Comparison of ENCODE assay signal across 16 cellular contexts in genomic region chr5:78793907-78794687, GRCh38.
"Had no signal": no experiment of that assay in that cellular context is flagged by ENCODE, and none has a peak within 500 bp of the region (broad histone marks: within the 10 kb centered on the region; RNA-seq: fewer than 3 reads in every experiment).

No MANE protein-coding gene starts in this region.

- H3K9me3 ChIP-seq: body of pancreas, heart left ventricle, lower lobe of right lung, psoas muscle, right lobe of liver, thyroid gland had no signal

- ATAC-seq: body of pancreas; heart left ventricle; lower lobe of right lung; naive thymus-derived CD4-positive, alpha-beta T cell; psoas muscle; right lobe of liver had no signal

- H3K4me3 Mint-ChIP-seq: activated CD4-positive, alpha-beta T cell treated with anti-CD3 and anti-CD28 coated beads, Interleukin-2, amount 10 ng/mL, durations not matched to agents 7 days and 5 days; activated naive CD8-positive, alpha-beta T cell treated with anti-CD3 and anti-CD28 coated beads for 36 hours; activated T-helper 1 cell treated with anti-CD3 and anti-CD28 coated beads, Interleukin-12 subunit alpha, Interleukin-12 subunit beta, Interleukin-2, Interleukin-4 antibody, amounts not matched to agents 30 ng/mL and 10 ng/mL and 1 ng/mL, durations not matched to agents 14 hours and 24 hours and 36 hours; immature natural killer cell; naive thymus-derived CD4-positive, alpha-beta T cell had no signal

- H3K4me3 ChIP-seq: body of pancreas, coronary artery, heart left ventricle, lower lobe of right lung, psoas muscle, right lobe of liver, thyroid gland had no signal

- H3K36me3 ChIP-seq: heart left ventricle, lower lobe of right lung, right lobe of liver, thyroid gland had no signal

- H3K9me3 Mint-ChIP-seq: activated CD4-positive, alpha-beta T cell treated with anti-CD3 and anti-CD28 coated beads, Interleukin-2, amount 10 ng/mL, durations not matched to agents 7 days and 5 days; activated naive CD8-positive, alpha-beta T cell treated with anti-CD3 and anti-CD28 coated beads for 36 hours; activated T-helper 1 cell treated with anti-CD3 and anti-CD28 coated beads, Interleukin-12 subunit alpha, Interleukin-12 subunit beta, Interleukin-2, Interleukin-4 antibody, amounts not matched to agents 30 ng/mL and 10 ng/mL and 1 ng/mL, durations not matched to agents 14 hours and 24 hours and 36 hours; immature natural killer cell had no signal

- DNase-seq: activated CD4-positive, alpha-beta T cell treated with anti-CD3 and anti-CD28 coated beads, Interleukin-2, amount 10 ng/mL, durations not matched to agents 7 days and 5 days; activated naive CD8-positive, alpha-beta T cell treated with anti-CD3 and anti-CD28 coated beads for 36 hours; amygdala; body of pancreas; central memory CD4-positive, alpha-beta T cell; effector CD4-positive, alpha-beta T cell; heart left ventricle; immature natural killer cell; lower lobe of right lung; naive thymus-derived CD4-positive, alpha-beta T cell; psoas muscle; right lobe of liver; T-helper 2 cell; thyroid gland had no signal

- H3K27me3 Mint-ChIP-seq: activated CD4-positive, alpha-beta T cell treated with anti-CD3 and anti-CD28 coated beads, Interleukin-2, amount 10 ng/mL, durations not matched to agents 7 days and 5 days; activated naive CD8-positive, alpha-beta T cell treated with anti-CD3 and anti-CD28 coated beads for 36 hours; naive thymus-derived CD4-positive, alpha-beta T cell had no signal

- H3K4me1 ChIP-seq: body of pancreas, lower lobe of right lung, psoas muscle, right lobe of liver had no signal

- H3K27ac Mint-ChIP-seq: activated CD4-positive, alpha-beta T cell treated with anti-CD3 and anti-CD28 coated beads, Interleukin-2, amount 10 ng/mL, durations not matched to agents 7 days and 5 days; activated naive CD8-positive, alpha-beta T cell treated with anti-CD3 and anti-CD28 coated beads for 36 hours; activated T-helper 1 cell treated with anti-CD3 and anti-CD28 coated beads, Interleukin-12 subunit alpha, Interleukin-12 subunit beta, Interleukin-2, Interleukin-4 antibody, amounts not matched to agents 30 ng/mL and 10 ng/mL and 1 ng/mL, durations not matched to agents 14 hours and 24 hours and 36 hours; immature natural killer cell had no signal

- H3K27ac ChIP-seq: body of pancreas, coronary artery, heart left ventricle, lower lobe of right lung, psoas muscle, right lobe of liver, thyroid gland had no signal
